Comparison of ENCODE assay signal across 16 cellular contexts in the genomic region with DNA sequence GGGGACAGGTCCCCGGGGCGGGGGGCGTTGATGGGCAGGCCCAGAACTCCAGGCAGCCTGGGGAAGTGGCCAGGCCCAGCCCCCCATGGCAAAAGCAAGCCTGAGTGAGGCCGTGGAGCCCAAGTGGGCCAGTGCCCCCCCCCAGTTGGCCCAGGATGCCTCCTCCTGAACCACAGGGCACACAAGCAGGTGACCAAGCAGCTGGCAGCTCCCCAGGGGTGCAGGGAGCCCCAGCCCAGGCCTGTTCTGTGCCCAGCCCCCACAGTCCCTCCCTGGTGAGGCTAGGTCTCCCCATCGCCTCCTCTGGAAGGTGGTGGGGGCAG. TPM values are rescaled to one million over a fixed set of nuclear protein-coding genes. Genes with fewer than 3 reads are reported as not detected.
A peak's percentile ranks its signal among the peaks of the same experiment; 100 is the strongest.
DNase-seq lines count a peak whose midpoint lies in the region; ATAC-seq and TF ChIP-seq lines count a peak whose summit lies in the region.
"Had no signal": no experiment of that assay in that cellular context is flagged by ENCODE, and none has a peak within 500 bp of the region (broad histone marks: within the 10 kb centered on the region; RNA-seq: fewer than 3 reads in every experiment).

No MANE protein-coding gene starts in this region.

- H3K36me3 ChIP-seq in left ventricle myocardium inferior = no peaks in the 10 kb centered on the region

- intact Hi-C loops in left ventricle myocardium inferior (cut with micrococcal nuclease) = no loop called here
- intact Hi-C loops in right cardiac atrium (cut with DNase I) = no loop called here
- intact Hi-C loops in dorsolateral prefrontal cortex (cut with DNase I) = no loop called here

- POLR2A ChIA-PET in HEK293T (lab: Yijun Ruan, JAX) = no interaction called here

- H3K4me1 ChIP-seq in left ventricle myocardium inferior (peaks cover 18% of the 10 kb centered on the region), right cardiac atrium (ENCODE audit: control insufficient read depth, insufficient read depth, low read length) (no peaks in the 10 kb centered on the region)

- no peak for TF ChIP-seq CTCF in left ventricle myocardium inferior (IDR thresholded peaks at IDR 0.05; ENCODE audit: borderline replicate concordance)
- TF ChIP-seq CTCF in dorsolateral prefrontal cortex (IDR thresholded peaks at IDR 0.05 in 54 of 56, conservative IDR thresholded peaks at IDR 0.05 in 2 of 56; ENCODE audit: low read depth in 1 of 56, partially characterized antibody in 56 of 56) = no peak

- WGBS in right cardiac atrium = 54% methylated on average over 5 of the region's 5 CpGs

- H3K9me3 ChIP-seq in left ventricle myocardium inferior (replicated peaks) = no peaks in the 10 kb centered on the region
- H3K9me3 ChIP-seq in right cardiac atrium (ENCODE audit: control insufficient read depth, low read length) = no peaks in the 10 kb centered on the region

- H3K27me3 ChIP-seq in left ventricle myocardium inferior (ENCODE audit: low read depth) = peaks cover 18% of the 10 kb centered on the region
- no peaks in the 10 kb centered on the region for H3K27me3 ChIP-seq in right cardiac atrium (ENCODE audit: control insufficient read depth, insufficient read depth)
- no peaks in the 10 kb centered on the region for H3K27me3 ChIP-seq in dorsolateral prefrontal cortex

- H3K27ac ChIP-seq in left ventricle myocardium inferior (replicated peaks) = no peak overlapping the region
- H3K27ac ChIP-seq in right cardiac atrium (ENCODE audit: low read length) = no peak overlapping the region
- peak overlapping the region; percentile 30 to 100 (median 99) for H3K27ac ChIP-seq in dorsolateral prefrontal cortex
- H3K27ac ChIP-seq in substantia nigra (ENCODE audit: low read depth, low read length, poor library complexity, severe bottlenecking) = peak overlapping the region; percentile 100
- H3K27ac ChIP-seq: 22Rv1, GM23248 had no signal

- DNase-seq in left ventricle myocardium inferior (no peak), right cardiac atrium (no peak), dorsolateral prefrontal cortex (no peak), substantia nigra (lab: John Stamatoyannopoulos, UW) (peak in 10 of 49 donors; percentile 30 to 79 (median 49)), HEK293T (ENCODE audit: extremely low spot score) (no peak), NCI-H510A (lab: John Stamatoyannopoulos, UW) (no peak)
- DNase-seq: CD4-positive, CD25-positive, alpha-beta regulatory T cell; GF-D8; GM23248; IMR-90 had no signal

- ATAC-seq in right cardiac atrium (no peak), GM21737 (IDR thresholded peaks at IDR 0.05; ENCODE audit: unreplicated experiment) (no peak)
- ATAC-seq: HCT116 had no signal

- H3K4me3 ChIP-seq in left ventricle myocardium inferior = peak overlapping the region; percentile 32
- H3K4me3 ChIP-seq in right cardiac atrium (ENCODE audit: low read length) = no peak overlapping the region
- H3K4me3 ChIP-seq in dorsolateral prefrontal cortex = peak overlapping the region; percentile 26 to 91 (median 66)
- H3K4me3 ChIP-seq: GM23248 had no signal

- CTCF ChIA-PET in HEK293T (lab: Yijun Ruan, JAX) = no interaction called here

TF ChIP-seq in HEK293T, 16 proteins besides CTCF, POLR2A, EP300 and RAD21:
- TF ChIP-seq SP1 (IDR thresholded peaks at IDR 0.05) = no peak
- TF ChIP-seq FOXM1 (IDR thresholded peaks at IDR 0.05; ENCODE audit: borderline replicate concordance) = no peak
- no peak for TF ChIP-seq SUZ12 (IDR thresholded peaks at IDR 0.05)
- TF ChIP-seq ARNT (IDR thresholded peaks at IDR 0.05) = no peak
- TF ChIP-seq, protein P1, sequence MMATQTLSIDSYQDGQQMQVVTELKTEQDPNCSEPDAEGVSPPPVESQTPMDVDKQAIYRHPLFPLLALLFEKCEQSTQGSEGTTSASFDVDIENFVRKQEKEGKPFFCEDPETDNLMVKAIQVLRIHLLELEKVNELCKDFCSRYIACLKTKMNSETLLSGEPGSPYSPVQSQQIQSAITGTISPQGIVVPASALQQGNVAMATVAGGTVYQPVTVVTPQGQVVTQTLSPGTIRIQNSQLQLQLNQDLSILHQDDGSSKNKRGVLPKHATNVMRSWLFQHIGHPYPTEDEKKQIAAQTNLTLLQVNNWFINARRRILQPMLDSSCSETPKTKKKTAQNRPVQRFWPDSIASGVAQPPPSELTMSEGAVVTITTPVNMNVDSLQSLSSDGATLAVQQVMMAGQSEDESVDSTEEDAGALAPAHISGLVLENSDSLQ (IDR thresholded peaks at IDR 0.05) = no peak
- TF ChIP-seq FOXK2 (IDR thresholded peaks at IDR 0.05) = no peak
- no peak for TF ChIP-seq HDGF (IDR thresholded peaks at IDR 0.05; ENCODE audit: borderline replicate concordance)
- TF ChIP-seq NFRKB (IDR thresholded peaks at IDR 0.05) = no peak
- TF ChIP-seq BHLHE40 (IDR thresholded peaks at IDR 0.05; ENCODE audit: borderline replicate concordance) = no peak
- no peak for TF ChIP-seq LEF1 (IDR thresholded peaks at IDR 0.05; ENCODE audit: borderline replicate concordance)
- no peak for TF ChIP-seq CTBP1 (IDR thresholded peaks at IDR 0.05; ENCODE audit: borderline replicate concordance)
- TF ChIP-seq FOXA1 (IDR thresholded peaks at IDR 0.05) = no peak
- no peak for TF ChIP-seq ELF4 (IDR thresholded peaks at IDR 0.05)
- no peak for TF ChIP-seq ZNF384 (IDR thresholded peaks at IDR 0.05)
- TF ChIP-seq L3MBTL2 (conservative IDR thresholded peaks at IDR 0.05) = no peak
TF ChIP-seq in HEK293T: peak in this region for 0.

RNA-seq across cellular contexts. Expression of gene PVALEF, which starts 38.2 kb away (rescaled TPM):
- total RNA-seq in left ventricle myocardium inferior = not detected
- total RNA-seq in right cardiac atrium = not detected
- polyA plus RNA-seq in right cardiac atrium = not detected
- total RNA-seq in dorsolateral prefrontal cortex = 1 to 10 TPM in 23 of 120 experiments, under 1 TPM in 78, not detected in 19; 0.35 to 2.6 (median 0.77) TPM
- total RNA-seq: A673; CD4-positive, CD25-positive, alpha-beta regulatory T cell; GM23248; HT-29; IMR-90 had no signal
- polyA plus RNA-seq: BJ; CD4-positive, CD25-positive, alpha-beta regulatory T cell; GM23248; IMR-90 had no signal

RNA-seq across cellular contexts. Expression of gene AATK, which starts 38.9 kb away (rescaled TPM):
- total RNA-seq in left ventricle myocardium inferior (2.3 TPM), right cardiac atrium (10 to 100 TPM in 3 of 4 donors, 1 to 10 TPM in 1; 8.6 to 15.4 (median 12.6) TPM), dorsolateral prefrontal cortex (100 to 1,000 TPM; 143 to 915 (median 275) TPM)
- 10.4 TPM for polyA plus RNA-seq in right cardiac atrium
- total RNA-seq: CD4-positive, CD25-positive, alpha-beta regulatory T cell had no signal

Comparison
In these comparisons a context has a peak if more than half of its experiments do, and no peak if none do; other contexts are left out.
1. H3K27ac ChIP-seq: peak in dorsolateral prefrontal cortex (59 of 59) and substantia nigra (single experiment); none in left ventricle myocardium inferior (single experiment) and right cardiac atrium (single experiment).
2. RNA of gene AATK, which starts 38.9 kb away (total RNA-seq): 143 to 915 TPM in dorsolateral prefrontal cortex; 8.6 to 15.4 TPM in right cardiac atrium and 2.3 TPM in left ventricle myocardium inferior (single experiment); every median in the first group is over 4 times any median in the second.